11 cellular contexts compared by ENCODE assay signal in genomic region chr2:69149631-69150215, GRCh38.
DNase-seq lines count a peak whose midpoint lies in the region; ATAC-seq, FAIRE-seq and TF ChIP-seq lines count a peak whose summit lies in the region.
"Had no signal": no experiment of that assay in that cellular context is flagged by ENCODE, and none has a peak within 500 bp of the region (broad histone marks: within the 10 kb centered on the region; RNA-seq: fewer than 3 reads in every experiment).

No MANE protein-coding gene starts in this region.

- H3K14ac ChIP-seq in H1 (ENCODE audit: insufficient read length), result no peak overlapping the region
- H3K14ac ChIP-seq in mesenchymal stem cell (ENCODE audit: low read length in 2 of 2), result no peak overlapping the region

- H3K4me3 ChIP-seq in H1 (ENCODE audit: extremely low read depth in 1 of 4, insufficient read depth in 2 of 4, low read depth in 3 of 4, low read length in 4 of 4) (no peak overlapping the region), mesenchymal stem cell (ENCODE audit: insufficient read depth in 1 of 2, low read depth in 1 of 2, low read length in 2 of 2) (peak overlapping the region in 1 of 2 experiments; percentile 19), tibial artery (no peak overlapping the region), spleen (no peak overlapping the region)

- TF ChIP-seq EP300 in H1 (IDR thresholded peaks at IDR 0.05; ENCODE audit: borderline replicate concordance in 1 of 2, low read depth in 2 of 2, low read length in 2 of 2), result no peak

- TF ChIP-seq CTCF in H1 (IDR thresholded peaks at IDR 0.05; ENCODE audit: control extremely low read depth in 1 of 3, insufficient read depth in 1 of 3, low read depth in 1 of 3, low read length in 3 of 3), result no peak
- no peak for TF ChIP-seq CTCF in tibial artery (IDR thresholded peaks at IDR 0.05)
- no peak for TF ChIP-seq CTCF in spleen (IDR thresholded peaks at IDR 0.05 in 8 of 11, conservative IDR thresholded peaks at IDR 0.05 in 3 of 11)

- H3K79me1 ChIP-seq in H1 (ENCODE audit: low read depth, low read length) (no peaks in the 10 kb centered on the region), mesenchymal stem cell (replicated peaks; ENCODE audit: low read length, poor library complexity, severe bottlenecking) (peaks cover 2% of the 10 kb centered on the region)

- no peak overlapping the region for H2BK15ac ChIP-seq in H1 (ENCODE audit: low read length)
- no peak overlapping the region for H2BK15ac ChIP-seq in mesenchymal stem cell (ENCODE audit: low read depth, poor library complexity, severe bottlenecking)

- H3K27me3 ChIP-seq in H1 (replicated peaks in 1 of 4; ENCODE audit: control insufficient read depth in 3 of 4, extremely low read depth in 1 of 4, insufficient read depth in 3 of 4, low read length in 3 of 4) (no peaks in the 10 kb centered on the region), mesenchymal stem cell (ENCODE audit: control insufficient read depth in 1 of 2, insufficient read depth in 1 of 2, low read length in 2 of 2) (no peaks in the 10 kb centered on the region), tibial artery (no peaks in the 10 kb centered on the region), spleen (replicated peaks in 1 of 7) (no peaks in the 10 kb centered on the region)

- no peak overlapping the region for H2AFZ ChIP-seq in H1 (ENCODE audit: low read length)
- no peak overlapping the region for H2AFZ ChIP-seq in mesenchymal stem cell (ENCODE audit: low read depth, low read length)

- H3K4me1 ChIP-seq in H1 (replicated peaks in 1 of 4; ENCODE audit: control insufficient read depth in 3 of 4, insufficient read depth in 4 of 4, low read length in 3 of 4), result peaks cover 4 to 10% (median 6%) of the 10 kb centered on the region in 4 experiments; a peak in 4 of 7 replicates
- peaks cover 13% of the 10 kb centered on the region for H3K4me1 ChIP-seq in mesenchymal stem cell (ENCODE audit: control insufficient read depth, insufficient read depth, low read depth, low read length)
- H3K4me1 ChIP-seq in tibial artery, result peaks cover 0 to 74% (median 63%) of the 10 kb centered on the region in 4 donors
- peaks cover 0 to 11% (median 0%) of the 10 kb centered on the region in 6 donors for H3K4me1 ChIP-seq in spleen

- H4K8ac ChIP-seq in H1 (ENCODE audit: extremely low read depth, insufficient read depth, low read length), result 0 out of 2 replicates have a peak overlapping the region, but pooled peaks have one; percentile 9
- peak overlapping the region; percentile 21 for H4K8ac ChIP-seq in mesenchymal stem cell (ENCODE audit: low read length)

- H4K91ac ChIP-seq in H1 (replicated peaks; ENCODE audit: insufficient read length, low read length), result no peak overlapping the region
- peak overlapping the region; percentile 18 for H4K91ac ChIP-seq in mesenchymal stem cell (ENCODE audit: low read length)

- no peaks in the 10 kb centered on the region for H3K9me3 ChIP-seq in H1 (ENCODE audit: insufficient read depth in 2 of 2, low read depth in 1 of 2, low read length in 1 of 2)
- H3K9me3 ChIP-seq in mesenchymal stem cell (ENCODE audit: control insufficient read depth, low read length), result peaks cover 7% of the 10 kb centered on the region
- no peaks in the 10 kb centered on the region for H3K9me3 ChIP-seq in tibial artery
- H3K9me3 ChIP-seq in spleen, result no peaks in the 10 kb centered on the region

- intact Hi-C loops in tibial artery (cut with DNase I; ENCODE audit: low total_unique reads), result loop anchor here (2.0 kb wide), 1 partner anchor 73 kb away; no protein-coding TSS in a partner anchor
- intact Hi-C loops in spleen (cut with DNase I; ENCODE audit: low total_unique reads), result no loop called here

- no peak overlapping the region for H2BK20ac ChIP-seq in H1 (ENCODE audit: low read length)

- no peaks in the 10 kb centered on the region for H4K20me1 ChIP-seq in H1 (replicated peaks in 1 of 2; ENCODE audit: control insufficient read depth in 1 of 2, insufficient read depth in 2 of 2, low read length in 2 of 2)

- WGBS in H1 (ENCODE audit: extremely low coverage in 1 of 2, insufficient coverage in 1 of 2, insufficient read length in 1 of 2, insufficient replicate concordance in 2 of 2, low coverage in 1 of 2, low lambda C conversion rate in 2 of 2, missing lambda C conversion rate in 1 of 2), 2 experiments, result 73% methylated on average over 7 of the region's 7 CpGs; no CpG with 5 or more reads in 1 of the 2 experiments
- WGBS in mesenchymal stem cell, result 52% methylated on average over 7 of the region's 7 CpGs
- 68 to 79% (median 72%) methylated on average over 7 of the region's 7 CpGs for WGBS in spleen, 5 donors

- H3K4me2 ChIP-seq in H1 (ENCODE audit: insufficient read depth in 1 of 2, low read depth in 2 of 2, low read length in 2 of 2) (peak overlapping the region in 1 of 2 experiments; percentile 15; a peak in 1 of 4 replicates), mesenchymal stem cell (ENCODE audit: low read length, poor library complexity, severe bottlenecking) (peak overlapping the region; percentile 5)

- no peak overlapping the region for H3K56ac ChIP-seq in H1 (replicated peaks; ENCODE audit: insufficient read length, low read depth, low read length)

- H3K23ac ChIP-seq in H1 (ENCODE audit: insufficient read length) (no peak overlapping the region), mesenchymal stem cell (ENCODE audit: low read length in 2 of 2) (no peak overlapping the region)

- TF ChIP-seq RAD21 in H1 (IDR thresholded peaks at IDR 0.05 in 1 of 2, conservative IDR thresholded peaks at IDR 0.05 in 1 of 2; ENCODE audit: low read depth in 2 of 2, low read length in 2 of 2), result peak; percentile 32 to 41; a peak in 3 of 4 replicates

- no peak overlapping the region for H2BK5ac ChIP-seq in H1 (ENCODE audit: low read depth, low read length)
- no peak overlapping the region for H2BK5ac ChIP-seq in mesenchymal stem cell (ENCODE audit: low read depth, low read length, poor library complexity, severe bottlenecking)

- H2BK12ac ChIP-seq in H1 (ENCODE audit: low read depth, low read length), result no peak overlapping the region
- H2BK12ac ChIP-seq in mesenchymal stem cell (ENCODE audit: low read length in 2 of 2), result peak overlapping the region; percentile 9 to 68

- CTCF ChIA-PET in H1 (lab: Charles Lee; ENCODE audit: partially characterized antibody), result interaction anchor here (0.6 to 2.3 kb wide), 4 partner anchors 25 to 449 kb away, joined by 3 to 8 read pairs (median 3); no protein-coding TSS in a partner anchor

- FAIRE-seq in H1 (lab: Jason Lieb, UNC), result no peak
- FAIRE-seq: kidney had no signal

- no peak overlapping the region for H3K18ac ChIP-seq in H1 (ENCODE audit: extremely low read depth, low read length)
- H3K18ac ChIP-seq in mesenchymal stem cell (ENCODE audit: low read depth in 1 of 2, low read length in 2 of 2), result peak overlapping the region; percentile 73 to 76

- no peaks in the 10 kb centered on the region; a peak in 1 of 8 replicates for H3K36me3 ChIP-seq in H1 (ENCODE audit: control insufficient read depth in 2 of 4, insufficient read depth in 4 of 4, low read length in 3 of 4)
- peaks cover 19 to 23% of the 10 kb centered on the region in 2 experiments for H3K36me3 ChIP-seq in mesenchymal stem cell (ENCODE audit: control insufficient read depth in 1 of 2, insufficient read depth in 2 of 2, low read depth in 1 of 2, low read length in 2 of 2)
- H3K36me3 ChIP-seq in tibial artery, result peaks cover 0 to 5% (median 4%) of the 10 kb centered on the region in 3 donors
- H3K36me3 ChIP-seq in spleen, result no peaks in the 10 kb centered on the region

- H4K5ac ChIP-seq in H1 (ENCODE audit: insufficient read length, low read depth, low read length), result no peak overlapping the region

- H2AK5ac ChIP-seq in H1 (ENCODE audit: low read depth, low read length) (no peak overlapping the region), mesenchymal stem cell (ENCODE audit: low read length, severe bottlenecking) (no peak overlapping the region)

- H3K9ac ChIP-seq in H1 (replicated peaks in 1 of 4; ENCODE audit: extremely low read depth in 1 of 4, low read depth in 3 of 4, low read length in 3 of 4) (no peak overlapping the region), mesenchymal stem cell (ENCODE audit: low read length) (peak overlapping the region; percentile 30)

- no peak for ATAC-seq in GM21576 (IDR thresholded peaks at IDR 0.05; ENCODE audit: unreplicated experiment)
- ATAC-seq: activated CD8-positive, alpha-beta memory T cell treated with anti-CD3 and anti-CD28 coated beads, Interleukin-2, amount 10 ng/mL, durations not matched to agents 7 days and 5 days had no signal

- no peak for TF ChIP-seq POLR2A in H1 (IDR thresholded peaks at IDR 0.05; ENCODE audit: control extremely low read depth in 1 of 2, low read depth in 2 of 2, low read length in 2 of 2)
- TF ChIP-seq POLR2A in spleen (IDR thresholded peaks at IDR 0.05), result no peak

- no peak overlapping the region for H3K27ac ChIP-seq in H1 (ENCODE audit: low read depth, low read length)
- H3K27ac ChIP-seq in mesenchymal stem cell (ENCODE audit: low read length, poor library complexity, severe bottlenecking), result peak overlapping the region; percentile 50
- H3K27ac ChIP-seq in tibial artery, result peak overlapping the region; percentile 74 to 83
- peak overlapping the region in 3 of 8 donors; percentile 14 to 17 (median 15) for H3K27ac ChIP-seq in spleen

- no peak overlapping the region for H2BK120ac ChIP-seq in H1 (replicated peaks; ENCODE audit: low read depth, low read length)
- peak overlapping the region; percentile 6 for H2BK120ac ChIP-seq in mesenchymal stem cell (ENCODE audit: low read depth, low read length)

- POLR2A ChIA-PET in H1 (lab: Charles Lee; ENCODE audit: partially characterized antibody), result no interaction called here

- H3K79me2 ChIP-seq in H1 (ENCODE audit: control insufficient read depth in 1 of 2, insufficient read depth in 2 of 2, low read length in 2 of 2), result no peaks in the 10 kb centered on the region

- no peak overlapping the region for H3K4ac ChIP-seq in H1 (replicated peaks; ENCODE audit: insufficient read length, low read depth, low read length)
- H3K4ac ChIP-seq in mesenchymal stem cell (ENCODE audit: low read depth in 1 of 2, low read length in 2 of 2), result peak overlapping the region; percentile 6 to 9

- DNase-seq in M059J (ENCODE audit: low read depth), result peak; percentile 76
- DNase-seq in H1 (ENCODE audit: low read depth in 1 of 2, low spot score in 2 of 2), result peak; percentile 36 to 60
- DNase-seq in mesenchymal stem cell, result peak; percentile 85
- DNase-seq in tibial artery, result peak; percentile 59 to 89
- no peak for DNase-seq in HuH-7.5 (ENCODE audit: low spot score)
- DNase-seq in activated CD4-positive, alpha-beta T cell treated with anti-CD3 and anti-CD28 coated beads, Interleukin-2, amount 50 U/mL, for 1 hour, result no peak
- no peak for DNase-seq in spleen
- DNase-seq: activated CD8-positive, alpha-beta memory T cell treated with anti-CD3 and anti-CD28 coated beads, Interleukin-2, amount 10 ng/mL, durations not matched to agents 7 days and 5 days; cortex of kidney; kidney had no signal

- H3K23me2 ChIP-seq in H1 (ENCODE audit: low read depth, low read length), result no peaks in the 10 kb centered on the region

TF ChIP-seq in H1, 55 proteins besides CTCF, POLR2A, EP300 and RAD21 (continues in another document):
- TF ChIP-seq TAF1 (IDR thresholded peaks at IDR 0.05; ENCODE audit: low read depth, low read length) (no peak), CEBPB (IDR thresholded peaks at IDR 0.05; ENCODE audit: low read depth, low read length) (no peak), POLR2AphosphoS5 (IDR thresholded peaks at IDR 0.05; ENCODE audit: low read depth, low read length) (no peak)

Comparison
In these comparisons a context has a peak if more than half of its experiments do, and no peak if none do; other contexts are left out.
1. DNase-seq: peak in M059J (single experiment), H1 (2 of 2), mesenchymal stem cell (single experiment) and tibial artery (2 of 2); none in HuH-7.5 (single experiment), activated CD4-positive, alpha-beta T cell treated with anti-CD3 and anti-CD28 coated beads, Interleukin-2, amount 50 U/mL, for 1 hour (single experiment) and spleen (single experiment).